ENCODE assay signal across 2 cellular contexts in the genomic region with DNA sequence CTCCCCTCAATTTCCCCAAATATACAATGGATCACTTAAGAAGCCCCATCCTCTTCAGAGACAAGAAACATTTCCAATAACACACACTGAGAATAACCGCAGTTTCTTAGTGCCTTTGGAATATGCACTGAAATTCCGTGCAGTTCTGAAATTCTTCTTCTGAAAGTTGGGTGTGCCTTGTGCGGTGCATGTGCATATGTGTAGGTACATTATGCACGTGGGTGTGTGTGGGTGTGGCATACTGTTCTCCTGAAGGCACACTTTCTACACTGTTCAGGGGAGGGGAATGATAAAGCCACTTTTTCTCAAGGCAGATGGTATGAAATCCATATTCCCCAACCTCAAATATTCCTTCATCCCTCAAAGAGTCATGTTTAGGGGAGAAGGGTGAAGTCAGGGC.
TF ChIP-seq lines count a peak whose summit lies in the region.

No MANE protein-coding gene starts in this region.

TF ChIP-seq in HCT116, 20 proteins besides CTCF, POLR2A, EP300 and RAD21:
- no peak for TF ChIP-seq ELF1 (IDR thresholded peaks at IDR 0.05; ENCODE audit: borderline replicate concordance, low read depth)
- no peak for TF ChIP-seq TCF7L2 (IDR thresholded peaks at IDR 0.05; ENCODE audit: borderline replicate concordance, extremely low read depth, insufficient read depth, insufficient read length)
- no peak for TF ChIP-seq EGR1 (IDR thresholded peaks at IDR 0.05; ENCODE audit: low read depth)
- TF ChIP-seq CBX3 (IDR thresholded peaks at IDR 0.05; ENCODE audit: low read depth), result no peak
- TF ChIP-seq, protein P1, sequence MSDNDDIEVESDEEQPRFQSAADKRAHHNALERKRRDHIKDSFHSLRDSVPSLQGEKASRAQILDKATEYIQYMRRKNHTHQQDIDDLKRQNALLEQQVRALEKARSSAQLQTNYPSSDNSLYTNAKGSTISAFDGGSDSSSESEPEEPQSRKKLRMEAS (IDR thresholded peaks at IDR 0.05), result no peak
- TF ChIP-seq, protein P2, sequence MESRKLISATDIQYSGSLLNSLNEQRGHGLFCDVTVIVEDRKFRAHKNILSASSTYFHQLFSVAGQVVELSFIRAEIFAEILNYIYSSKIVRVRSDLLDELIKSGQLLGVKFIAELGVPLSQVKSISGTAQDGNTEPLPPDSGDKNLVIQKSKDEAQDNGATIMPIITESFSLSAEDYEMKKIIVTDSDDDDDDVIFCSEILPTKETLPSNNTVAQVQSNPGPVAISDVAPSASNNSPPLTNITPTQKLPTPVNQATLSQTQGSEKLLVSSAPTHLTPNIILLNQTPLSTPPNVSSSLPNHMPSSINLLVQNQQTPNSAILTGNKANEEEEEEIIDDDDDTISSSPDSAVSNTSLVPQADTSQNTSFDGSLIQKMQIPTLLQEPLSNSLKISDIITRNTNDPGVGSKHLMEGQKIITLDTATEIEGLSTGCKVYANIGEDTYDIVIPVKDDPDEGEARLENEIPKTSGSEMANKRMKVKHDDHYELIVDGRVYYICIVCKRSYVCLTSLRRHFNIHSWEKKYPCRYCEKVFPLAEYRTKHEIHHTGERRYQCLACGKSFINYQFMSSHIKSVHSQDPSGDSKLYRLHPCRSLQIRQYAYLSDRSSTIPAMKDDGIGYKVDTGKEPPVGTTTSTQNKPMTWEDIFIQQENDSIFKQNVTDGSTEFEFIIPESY (IDR thresholded peaks at IDR 0.05; ENCODE audit: extremely low read depth, insufficient replicate concordance, low read length), result no peak
- no peak for TF ChIP-seq ZFX (IDR thresholded peaks at IDR 0.05)
- TF ChIP-seq EZH2 (IDR thresholded peaks at IDR 0.05), result no peak
- TF ChIP-seq SP1 (IDR thresholded peaks at IDR 0.05; ENCODE audit: low read depth), result no peak
- TF ChIP-seq JUND (IDR thresholded peaks at IDR 0.05), result no peak
TF ChIP-seq in HCT116: peak in this region for 0.

TF ChIP-seq in GM12878, 131 proteins besides CTCF, POLR2A, EP300 and RAD21:
- TF ChIP-seq TCF12 (IDR thresholded peaks at IDR 0.05; ENCODE audit: low read depth, low read length), result no peak
- no peak for TF ChIP-seq SREBF1 (IDR thresholded peaks at IDR 0.05; ENCODE audit: low read length)
- TF ChIP-seq, protein P3, sequence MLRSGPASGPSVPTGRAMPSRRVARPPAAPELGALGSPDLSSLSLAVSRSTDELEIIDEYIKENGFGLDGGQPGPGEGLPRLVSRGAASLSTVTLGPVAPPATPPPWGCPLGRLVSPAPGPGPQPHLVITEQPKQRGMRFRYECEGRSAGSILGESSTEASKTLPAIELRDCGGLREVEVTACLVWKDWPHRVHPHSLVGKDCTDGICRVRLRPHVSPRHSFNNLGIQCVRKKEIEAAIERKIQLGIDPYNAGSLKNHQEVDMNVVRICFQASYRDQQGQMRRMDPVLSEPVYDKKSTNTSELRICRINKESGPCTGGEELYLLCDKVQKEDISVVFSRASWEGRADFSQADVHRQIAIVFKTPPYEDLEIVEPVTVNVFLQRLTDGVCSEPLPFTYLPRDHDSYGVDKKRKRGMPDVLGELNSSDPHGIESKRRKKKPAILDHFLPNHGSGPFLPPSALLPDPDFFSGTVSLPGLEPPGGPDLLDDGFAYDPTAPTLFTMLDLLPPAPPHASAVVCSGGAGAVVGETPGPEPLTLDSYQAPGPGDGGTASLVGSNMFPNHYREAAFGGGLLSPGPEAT (IDR thresholded peaks at IDR 0.05; ENCODE audit: low read depth), result no peak
- no peak for TF ChIP-seq TAF1 (IDR thresholded peaks at IDR 0.05; ENCODE audit: borderline replicate concordance, low read depth, low read length)
- TF ChIP-seq ZNF274 (IDR thresholded peaks at IDR 0.05; ENCODE audit: insufficient read depth, insufficient read length), result no peak
- TF ChIP-seq, protein P4, sequence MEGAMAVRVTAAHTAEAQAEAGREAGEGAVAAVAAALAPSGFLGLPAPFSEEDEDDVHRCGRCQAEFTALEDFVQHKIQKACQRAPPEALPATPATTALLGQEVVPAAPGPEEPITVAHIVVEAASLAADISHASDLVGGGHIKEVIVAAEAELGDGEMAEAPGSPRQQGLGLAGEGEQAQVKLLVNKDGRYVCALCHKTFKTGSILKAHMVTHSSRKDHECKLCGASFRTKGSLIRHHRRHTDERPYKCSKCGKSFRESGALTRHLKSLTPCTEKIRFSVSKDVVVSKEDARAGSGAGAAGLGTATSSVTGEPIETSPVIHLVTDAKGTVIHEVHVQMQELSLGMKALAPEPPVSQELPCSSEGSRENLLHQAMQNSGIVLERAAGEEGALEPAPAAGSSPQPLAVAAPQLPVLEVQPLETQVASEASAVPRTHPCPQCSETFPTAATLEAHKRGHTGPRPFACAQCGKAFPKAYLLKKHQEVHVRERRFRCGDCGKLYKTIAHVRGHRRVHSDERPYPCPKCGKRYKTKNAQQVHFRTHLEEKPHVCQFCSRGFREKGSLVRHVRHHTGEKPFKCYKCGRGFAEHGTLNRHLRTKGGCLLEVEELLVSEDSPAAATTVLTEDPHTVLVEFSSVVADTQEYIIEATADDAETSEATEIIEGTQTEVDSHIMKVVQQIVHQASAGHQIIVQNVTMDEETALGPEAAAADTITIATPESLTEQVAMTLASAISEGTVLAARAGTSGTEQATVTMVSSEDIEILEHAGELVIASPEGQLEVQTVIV (IDR thresholded peaks at IDR 0.05; ENCODE audit: borderline replicate concordance, partially characterized antibody), result no peak
- TF ChIP-seq, protein P5, sequence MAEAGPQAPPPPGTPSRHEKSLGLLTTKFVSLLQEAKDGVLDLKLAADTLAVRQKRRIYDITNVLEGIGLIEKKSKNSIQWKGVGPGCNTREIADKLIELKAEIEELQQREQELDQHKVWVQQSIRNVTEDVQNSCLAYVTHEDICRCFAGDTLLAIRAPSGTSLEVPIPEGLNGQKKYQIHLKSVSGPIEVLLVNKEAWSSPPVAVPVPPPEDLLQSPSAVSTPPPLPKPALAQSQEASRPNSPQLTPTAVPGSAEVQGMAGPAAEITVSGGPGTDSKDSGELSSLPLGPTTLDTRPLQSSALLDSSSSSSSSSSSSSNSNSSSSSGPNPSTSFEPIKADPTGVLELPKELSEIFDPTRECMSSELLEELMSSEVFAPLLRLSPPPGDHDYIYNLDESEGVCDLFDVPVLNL (IDR thresholded peaks at IDR 0.05; ENCODE audit: low read depth, low read length), result no peak
- TF ChIP-seq MYB (IDR thresholded peaks at IDR 0.05; ENCODE audit: borderline replicate concordance, low read depth, low read length), result no peak
- no peak for TF ChIP-seq TCF3 (IDR thresholded peaks at IDR 0.05; ENCODE audit: borderline replicate concordance, insufficient read depth, low read depth, low read length)
- TF ChIP-seq ZSCAN29 (IDR thresholded peaks at IDR 0.05), result no peak
- TF ChIP-seq, protein P6, sequence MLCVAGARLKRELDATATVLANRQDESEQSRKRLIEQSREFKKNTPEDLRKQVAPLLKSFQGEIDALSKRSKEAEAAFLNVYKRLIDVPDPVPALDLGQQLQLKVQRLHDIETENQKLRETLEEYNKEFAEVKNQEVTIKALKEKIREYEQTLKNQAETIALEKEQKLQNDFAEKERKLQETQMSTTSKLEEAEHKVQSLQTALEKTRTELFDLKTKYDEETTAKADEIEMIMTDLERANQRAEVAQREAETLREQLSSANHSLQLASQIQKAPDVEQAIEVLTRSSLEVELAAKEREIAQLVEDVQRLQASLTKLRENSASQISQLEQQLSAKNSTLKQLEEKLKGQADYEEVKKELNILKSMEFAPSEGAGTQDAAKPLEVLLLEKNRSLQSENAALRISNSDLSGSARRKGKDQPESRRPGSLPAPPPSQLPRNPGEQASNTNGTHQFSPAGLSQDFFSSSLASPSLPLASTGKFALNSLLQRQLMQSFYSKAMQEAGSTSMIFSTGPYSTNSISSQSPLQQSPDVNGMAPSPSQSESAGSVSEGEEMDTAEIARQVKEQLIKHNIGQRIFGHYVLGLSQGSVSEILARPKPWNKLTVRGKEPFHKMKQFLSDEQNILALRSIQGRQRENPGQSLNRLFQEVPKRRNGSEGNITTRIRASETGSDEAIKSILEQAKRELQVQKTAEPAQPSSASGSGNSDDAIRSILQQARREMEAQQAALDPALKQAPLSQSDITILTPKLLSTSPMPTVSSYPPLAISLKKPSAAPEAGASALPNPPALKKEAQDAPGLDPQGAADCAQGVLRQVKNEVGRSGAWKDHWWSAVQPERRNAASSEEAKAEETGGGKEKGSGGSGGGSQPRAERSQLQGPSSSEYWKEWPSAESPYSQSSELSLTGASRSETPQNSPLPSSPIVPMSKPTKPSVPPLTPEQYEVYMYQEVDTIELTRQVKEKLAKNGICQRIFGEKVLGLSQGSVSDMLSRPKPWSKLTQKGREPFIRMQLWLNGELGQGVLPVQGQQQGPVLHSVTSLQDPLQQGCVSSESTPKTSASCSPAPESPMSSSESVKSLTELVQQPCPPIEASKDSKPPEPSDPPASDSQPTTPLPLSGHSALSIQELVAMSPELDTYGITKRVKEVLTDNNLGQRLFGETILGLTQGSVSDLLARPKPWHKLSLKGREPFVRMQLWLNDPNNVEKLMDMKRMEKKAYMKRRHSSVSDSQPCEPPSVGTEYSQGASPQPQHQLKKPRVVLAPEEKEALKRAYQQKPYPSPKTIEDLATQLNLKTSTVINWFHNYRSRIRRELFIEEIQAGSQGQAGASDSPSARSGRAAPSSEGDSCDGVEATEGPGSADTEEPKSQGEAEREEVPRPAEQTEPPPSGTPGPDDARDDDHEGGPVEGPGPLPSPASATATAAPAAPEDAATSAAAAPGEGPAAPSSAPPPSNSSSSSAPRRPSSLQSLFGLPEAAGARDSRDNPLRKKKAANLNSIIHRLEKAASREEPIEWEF (IDR thresholded peaks at IDR 0.05; ENCODE audit: insufficient replicate concordance, low read depth, low read length), result no peak
- no peak for TF ChIP-seq SUZ12 (IDR thresholded peaks at IDR 0.05; ENCODE audit: unreplicated experiment)
- TF ChIP-seq, protein P7, sequence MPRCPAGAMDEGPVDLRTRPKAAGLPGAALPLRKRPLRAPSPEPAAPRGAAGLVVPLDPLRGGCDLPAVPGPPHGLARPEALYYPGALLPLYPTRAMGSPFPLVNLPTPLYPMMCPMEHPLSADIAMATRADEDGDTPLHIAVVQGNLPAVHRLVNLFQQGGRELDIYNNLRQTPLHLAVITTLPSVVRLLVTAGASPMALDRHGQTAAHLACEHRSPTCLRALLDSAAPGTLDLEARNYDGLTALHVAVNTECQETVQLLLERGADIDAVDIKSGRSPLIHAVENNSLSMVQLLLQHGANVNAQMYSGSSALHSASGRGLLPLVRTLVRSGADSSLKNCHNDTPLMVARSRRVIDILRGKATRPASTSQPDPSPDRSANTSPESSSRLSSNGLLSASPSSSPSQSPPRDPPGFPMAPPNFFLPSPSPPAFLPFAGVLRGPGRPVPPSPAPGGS (IDR thresholded peaks at IDR 0.05; ENCODE audit: borderline replicate concordance, insufficient read depth, low read depth, low read length, poor library complexity, severe bottlenecking), result no peak
- TF ChIP-seq KAT2A (conservative IDR thresholded peaks at IDR 0.05; ENCODE audit: control insufficient read depth, low read depth, low read length), result no peak
- no peak for TF ChIP-seq NR2C1 (IDR thresholded peaks at IDR 0.05)
- no peak for TF ChIP-seq HDAC2 (IDR thresholded peaks at IDR 0.05)
- no peak for TF ChIP-seq RBBP5 (conservative IDR thresholded peaks at IDR 0.05)
- no peak for TF ChIP-seq KDM1A (IDR thresholded peaks at IDR 0.05; ENCODE audit: borderline replicate concordance)
TF ChIP-seq in GM12878: peak in this region for 0.
